In the genomic region with DNA sequence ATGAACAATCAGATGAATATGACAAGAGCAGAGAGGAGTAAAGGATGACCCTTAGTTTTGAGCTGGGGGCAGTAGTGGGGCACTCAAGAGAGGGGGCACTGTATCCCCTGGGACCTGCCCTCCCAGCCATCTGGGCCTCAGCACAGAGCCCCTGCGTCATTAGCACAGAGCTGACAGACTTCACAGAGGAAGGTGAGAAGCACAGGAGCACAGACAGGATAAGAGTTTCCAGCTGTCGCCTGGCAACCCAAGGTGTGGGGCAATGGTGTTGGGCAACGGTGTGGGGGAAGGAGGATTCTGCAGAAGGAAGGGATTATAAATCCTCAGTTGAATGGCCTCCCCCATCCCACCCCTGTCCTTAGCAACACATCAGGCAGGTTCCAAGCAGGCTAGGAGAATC, we compare ENCODE assay signal across 18 cellular contexts. TPM values are rescaled to one million over a fixed set of nuclear protein-coding genes. Genes with fewer than 3 reads are reported as not detected.
DNase-seq lines count a peak whose midpoint lies in the region; ATAC-seq and TF ChIP-seq lines count a peak whose summit lies in the region.
"Had no signal": no experiment of that assay in that cellular context is flagged by ENCODE, and none has a peak within 500 bp of the region (broad histone marks: within the 10 kb centered on the region; RNA-seq: fewer than 3 reads in every experiment).

No MANE protein-coding gene starts in this region.

- H3K36me3 Mint-ChIP-seq in glutamatergic neuron (ENCODE audit: unreplicated experiment), result no peaks in the 10 kb centered on the region

- in situ Hi-C loops in ACHN (cut with HindIII; ENCODE audit: low pct_ligation_motif_present, low pct_unique_long_range_greater_than_20kb, low sequenced_read_pairs), result no loop called here

- ATAC-seq in GM18520 (IDR thresholded peaks at IDR 0.05; ENCODE audit: unreplicated experiment), result no peak
- ATAC-seq: esophagus mucosa had no signal

- H3K4me1 Mint-ChIP-seq in glutamatergic neuron (ENCODE audit: low read depth, unreplicated experiment), result peaks cover 21% of the 10 kb centered on the region

- no peak overlapping the region for H3K4me3 ChIP-seq in GM12865 (ENCODE audit: low read depth, low read length)
- H3K4me3 ChIP-seq: ascending aorta, right lobe of liver, transverse colon had no signal

- peaks cover 3% of the 10 kb centered on the region for H3K9me3 Mint-ChIP-seq in glutamatergic neuron (ENCODE audit: unreplicated experiment)

- H3K27me3 Mint-ChIP-seq in glutamatergic neuron (ENCODE audit: unreplicated experiment), result no peaks in the 10 kb centered on the region

- no peak for TF ChIP-seq CTCF in GM12865 (IDR thresholded peaks at IDR 0.05; ENCODE audit: insufficient read depth, low read depth, low read length, missing control alignments)
- TF ChIP-seq CTCF in glutamatergic neuron (IDR thresholded peaks at IDR 0.05; ENCODE audit: partially characterized antibody, unreplicated experiment), result no peak

- DNase-seq in GM12865 (ENCODE audit: low read depth), result peak; percentile 34
- peak; percentile 42 for DNase-seq in NCI-H1436 (lab: John Stamatoyannopoulos, UW)
- DNase-seq in NCI-H748 treated with DMSO at 0.1 percent for 48 hours (lab: John Stamatoyannopoulos, UW), result peak; percentile 4
- peak; percentile 31 for DNase-seq in glutamatergic neuron
- no peak for DNase-seq in NCI-H2227 treated with DMSO at 0.1 percent for 48 hours (lab: John Stamatoyannopoulos, UW)
- no peak for DNase-seq in activated CD8-positive, alpha-beta memory T cell treated with anti-CD3 and anti-CD28 coated beads for 24 hours
- DNase-seq in ACHN, result no peak
- DNase-seq: activated effector memory CD4-positive, alpha-beta T cell treated with anti-CD3 and anti-CD28 coated beads, Interleukin-2, amount 50 U/mL, for 16 hours; cortex of kidney; DMS153; HCEC 1CT; right lobe of liver; stimulated activated CD4-positive, alpha-beta T cell treated with anti-CD3 and anti-CD28 coated beads, Interleukin-4, amount 100 ng/mL, for 1 hour; SW 1271; transverse colon had no signal

- H3K27ac Mint-ChIP-seq in glutamatergic neuron (ENCODE audit: unreplicated experiment), result peak overlapping the region; percentile 35

- no peak overlapping the region for H3K4me3 Mint-ChIP-seq in glutamatergic neuron (ENCODE audit: unreplicated experiment)

RNA-seq across cellular contexts. Expression of a gene that starts 30.2 kb away (rescaled TPM):
- 12.9 TPM for total RNA-seq in glutamatergic neuron (ENCODE audit: unreplicated experiment)
- total RNA-seq: ascending aorta had no signal

Comparison
In these comparisons a context has a peak if more than half of its experiments do, and no peak if none do; other contexts are left out.
1. DNase-seq: peak in GM12865 (single experiment), NCI-H1436 (single experiment), NCI-H748 treated with DMSO at 0.1 percent for 48 hours (single experiment) and glutamatergic neuron (single experiment); none in NCI-H2227 treated with DMSO at 0.1 percent for 48 hours (single experiment), activated CD8-positive, alpha-beta memory T cell treated with anti-CD3 and anti-CD28 coated beads for 24 hours (single experiment) and ACHN (single experiment).